In the genomic region with DNA sequence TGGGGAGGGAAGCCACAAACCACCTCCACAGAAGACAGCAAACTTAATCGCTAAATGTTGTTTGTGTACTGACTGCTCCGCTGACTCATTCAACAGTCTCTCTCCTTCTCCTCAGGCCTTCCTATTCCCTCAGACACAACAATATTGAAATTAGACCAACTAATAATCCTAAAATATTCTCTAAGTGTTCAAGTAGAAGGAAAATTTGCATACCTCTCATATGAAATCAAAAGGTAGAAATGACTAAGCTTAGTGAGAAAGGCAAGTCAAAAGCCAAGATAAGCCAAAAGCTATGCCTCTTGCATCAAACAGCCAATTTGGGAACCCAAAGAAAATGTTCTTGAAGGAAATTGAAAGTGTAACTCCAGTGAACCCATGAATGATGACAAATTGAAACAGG, we compare ENCODE assay signal across 14 cellular contexts.
A peak's percentile ranks its signal among the peaks of the same experiment; 100 is the strongest.
DNase-seq lines count a peak whose midpoint lies in the region; ATAC-seq and TF ChIP-seq lines count a peak whose summit lies in the region.
"Had no signal": no experiment of that assay in that cellular context is flagged by ENCODE, and none has a peak within 500 bp of the region (broad histone marks: within the 10 kb centered on the region; RNA-seq: fewer than 3 reads in every experiment).

No MANE protein-coding gene starts in this region.

- H3K4me1 ChIP-seq in Peyer's patch = no peaks in the 10 kb centered on the region

- peaks cover 12% of the 10 kb centered on the region for H3K4me1 Mint-ChIP-seq in activated B cell treated with CpG ODN at 0.5 μM for 24 hours
- H3K4me1 Mint-ChIP-seq: neural crest cell had no signal

- no peaks in the 10 kb centered on the region for H3K36me3 Mint-ChIP-seq in activated B cell treated with CpG ODN at 0.5 μM for 24 hours (ENCODE audit: low read depth)

- peak overlapping the region; percentile 38 for H3K27ac Mint-ChIP-seq in activated B cell treated with CpG ODN at 0.5 μM for 24 hours

- H3K4me3 ChIP-seq in Peyer's patch = no peak overlapping the region

- DNase-seq in activated B cell treated with CpG ODN at 0.5 μM for 24 hours (no peak), RWPE1 (ENCODE audit: low spot score) (no peak), Peyer's patch (no peak), putamen (ENCODE audit: low spot score) (no peak), cerebellar nuclear complex (lab: John Stamatoyannopoulos, UW) (no peak)
- DNase-seq: activated CD8-positive, alpha-beta memory T cell treated with anti-CD3 and anti-CD28 coated beads, Interleukin-2, amount 50 U/mL, for 4 hours; amniotic stem cell; effector CD8-positive, alpha-beta T cell; left cardiac atrium; NCI-H1048 had no signal

- ATAC-seq in GM18867 (IDR thresholded peaks at IDR 0.05; ENCODE audit: unreplicated experiment) (peak; percentile 85), GM21576 (IDR thresholded peaks at IDR 0.05; ENCODE audit: unreplicated experiment) (peak; percentile 70), HG03066 (IDR thresholded peaks at IDR 0.05; ENCODE audit: low read depth, unreplicated experiment) (peak; percentile 71), activated B cell treated with CpG ODN at 0.5 μM for 24 hours (ENCODE audit: low read depth) (peak; percentile 47)
- ATAC-seq: left cardiac atrium had no signal

- H3K4me3 Mint-ChIP-seq in activated B cell treated with CpG ODN at 0.5 μM for 24 hours = peak overlapping the region; percentile 45
- H3K4me3 Mint-ChIP-seq: neural crest cell had no signal

- intact Hi-C loops in activated B cell treated with CpG ODN at 0.5 μM for 24 hours (cut with micrococcal nuclease) = no loop called here

- H3K9me3 Mint-ChIP-seq in activated B cell treated with CpG ODN at 0.5 μM for 24 hours = no peaks in the 10 kb centered on the region
- H3K9me3 Mint-ChIP-seq: neural crest cell had no signal

- no peak for TF ChIP-seq CTCF in activated B cell treated with CpG ODN at 0.5 μM for 24 hours (IDR thresholded peaks at IDR 0.05)
- TF ChIP-seq CTCF in RWPE1 (conservative IDR thresholded peaks at IDR 0.05; ENCODE audit: low read depth) = no peak
- no peak for TF ChIP-seq CTCF in Peyer's patch (IDR thresholded peaks at IDR 0.05)

- H3K36me3 ChIP-seq in Peyer's patch = no peaks in the 10 kb centered on the region

- TF ChIP-seq POLR2A in Peyer's patch (IDR thresholded peaks at IDR 0.05) = no peak

- no peaks in the 10 kb centered on the region for H3K9me3 ChIP-seq in Peyer's patch

- POLR2A ChIA-PET in activated B cell treated with CpG ODN at 0.5 μM for 24 hours (lab: Charles Lee) = interaction anchor here (1.0 kb wide), 1 partner anchor 24 kb away, joined by 3 read pairs; no protein-coding TSS in a partner anchor
- POLR2A ChIA-PET in RWPE1 (lab: Yijun Ruan, JAX; ENCODE audit: low non-redundant PET) = no interaction called here

- H3K27ac ChIP-seq in RWPE1 (no peak overlapping the region), Peyer's patch (no peak overlapping the region)

- H3K27me3 ChIP-seq in Peyer's patch = no peaks in the 10 kb centered on the region

- no peaks in the 10 kb centered on the region for H3K27me3 Mint-ChIP-seq in activated B cell treated with CpG ODN at 0.5 μM for 24 hours

- CTCF ChIA-PET in activated B cell treated with CpG ODN at 0.5 μM for 24 hours (lab: Charles Lee) (no interaction called here), RWPE1 (lab: Yijun Ruan, JAX) (no interaction called here)
